Comparison of ENCODE assay signal across 15 cellular contexts in the genomic region with DNA sequence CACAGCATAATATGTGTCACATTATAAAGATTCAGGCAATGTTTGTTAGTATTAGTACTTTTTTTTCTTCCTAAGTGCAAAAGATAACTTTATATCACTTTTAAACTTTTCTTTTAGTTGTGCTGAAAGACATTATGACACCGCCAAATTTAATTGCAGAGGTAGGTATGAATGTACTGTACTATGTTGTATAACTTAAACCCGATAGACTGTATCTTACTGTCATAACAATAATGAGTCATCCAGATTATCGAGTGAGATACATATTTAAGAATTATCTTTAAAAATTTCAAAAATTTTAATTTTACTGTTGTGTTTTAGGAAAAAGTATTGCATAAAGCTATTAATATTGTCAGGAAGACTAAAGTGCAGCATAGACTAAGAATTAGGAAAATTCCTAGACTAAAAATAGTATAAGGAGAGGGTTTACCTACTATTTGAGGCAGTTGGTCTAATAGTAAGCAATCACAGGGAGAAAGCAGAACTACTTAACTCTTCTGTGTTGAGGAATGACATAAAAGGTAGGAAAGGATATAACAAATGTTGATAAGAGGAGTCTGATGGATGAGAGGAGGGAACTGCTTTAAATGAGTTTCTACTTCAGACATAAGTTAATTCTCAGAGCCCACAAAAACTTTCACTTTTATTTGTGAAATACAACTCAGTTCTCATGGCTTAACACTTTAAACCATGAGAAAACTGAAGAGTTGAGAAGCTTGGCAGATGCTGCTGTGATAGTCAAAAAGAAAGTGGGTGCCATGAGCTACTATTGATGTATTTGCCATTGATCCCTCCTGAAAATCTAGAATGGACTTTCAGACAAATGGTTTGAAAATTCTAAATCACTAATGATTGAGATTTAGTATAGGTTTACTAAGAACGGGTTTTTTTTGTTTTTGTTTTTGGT.
DNase-seq lines count a peak whose midpoint lies in the region; ATAC-seq and TF ChIP-seq lines count a peak whose summit lies in the region.
"Had no signal": no experiment of that assay in that cellular context is flagged by ENCODE, and none has a peak within 500 bp of the region (broad histone marks: within the 10 kb centered on the region; RNA-seq: fewer than 3 reads in every experiment).

No MANE protein-coding gene starts in this region.

- TF ChIP-seq CTCF in GM10266 (IDR thresholded peaks at IDR 0.05; ENCODE audit: control insufficient read depth, insufficient read depth, low read depth, missing control alignments) (no peak), RWPE2 (IDR thresholded peaks at IDR 0.05; ENCODE audit: poor library complexity, severe bottlenecking) (no peak), transverse colon (IDR thresholded peaks at IDR 0.05) (no peak)

- H3K9me3 Mint-ChIP-seq in naive thymus-derived CD4-positive, alpha-beta T cell: no peaks in the 10 kb centered on the region
- no peaks in the 10 kb centered on the region for H3K9me3 Mint-ChIP-seq in activated CD4-positive, alpha-beta memory T cell treated with anti-CD3 and anti-CD28 coated beads for 36 hours
- H3K9me3 Mint-ChIP-seq: activated T-helper 1 cell treated with anti-CD3 and anti-CD28 coated beads, Interleukin-12 subunit alpha, Interleukin-12 subunit beta, Interleukin-2, Interleukin-4 antibody, amounts not matched to agents 30 ng/mL and 10 ng/mL and 1 ng/mL, durations not matched to agents 14 hours and 24 hours and 36 hours had no signal

- peaks cover 26 to 83% (median 74%) of the 10 kb centered on the region in 7 donors for H3K4me1 Mint-ChIP-seq in naive thymus-derived CD4-positive, alpha-beta T cell
- H3K4me1 Mint-ChIP-seq in activated CD4-positive, alpha-beta memory T cell treated with anti-CD3 and anti-CD28 coated beads for 36 hours (ENCODE audit: low read depth): peaks cover 47% of the 10 kb centered on the region

- no peaks in the 10 kb centered on the region for H3K9me3 ChIP-seq in RWPE2 (ENCODE audit: severe bottlenecking)
- no peaks in the 10 kb centered on the region for H3K9me3 ChIP-seq in naive thymus-derived CD4-positive, alpha-beta T cell (ENCODE audit: control insufficient read depth in 2 of 3, low read length in 3 of 3)
- H3K9me3 ChIP-seq in transverse colon: no peaks in the 10 kb centered on the region
- no peaks in the 10 kb centered on the region for H3K9me3 ChIP-seq in HAP-1
- H3K9me3 ChIP-seq: BLaER1 treated with 17β-estradiol and CSF1 and Interleukin-3, amounts not matched to agents 10 nM and 100 nM; body of pancreas; sigmoid colon had no signal

- intact Hi-C loops in naive thymus-derived CD4-positive, alpha-beta T cell (cut with micrococcal nuclease): no loop called here
- intact Hi-C loops in transverse colon (cut with DNase I; ENCODE audit: low total_unique reads): no loop called here
- intact Hi-C loops in activated CD4-positive, alpha-beta memory T cell treated with anti-CD3 and anti-CD28 coated beads for 36 hours (cut with micrococcal nuclease): no loop called here

- peak; percentile 46 for ATAC-seq in GM19467 (IDR thresholded peaks at IDR 0.05; ENCODE audit: unreplicated experiment)
- peak; percentile 70; the same call in 2 of the 3 replicates for ATAC-seq in RWPE2 (ENCODE audit: low read depth)
- ATAC-seq in naive thymus-derived CD4-positive, alpha-beta T cell: peak; percentile 24
- ATAC-seq in HG03159 (IDR thresholded peaks at IDR 0.05; ENCODE audit: unreplicated experiment): no peak
- ATAC-seq: body of pancreas had no signal

- POLR2A ChIA-PET in naive thymus-derived CD4-positive, alpha-beta T cell (lab: Charles Lee): no interaction called here
- POLR2A ChIA-PET in activated CD4-positive, alpha-beta memory T cell treated with anti-CD3 and anti-CD28 coated beads for 36 hours (lab: Charles Lee): no interaction called here

- 72 to 78% methylated on average over 4 of the region's 4 CpGs for WGBS in transverse colon (ENCODE audit: low coverage in 1 of 2), 2 donors

- H3K4me1 ChIP-seq in RWPE2 (ENCODE audit: insufficient read depth, poor library complexity, severe bottlenecking): peaks cover 43% of the 10 kb centered on the region
- peaks cover 8 to 18% of the 10 kb centered on the region in 2 donors for H3K4me1 ChIP-seq in naive thymus-derived CD4-positive, alpha-beta T cell (ENCODE audit: control insufficient read depth in 2 of 2, insufficient read depth in 2 of 2, low read length in 2 of 2)
- H3K4me1 ChIP-seq in transverse colon: peaks cover 3 to 38% (median 5%) of the 10 kb centered on the region in 4 donors
- H3K4me1 ChIP-seq in HAP-1: peaks cover 4% of the 10 kb centered on the region; the same call in 1 of the 2 replicates

- DNase-seq in GM10266 (ENCODE audit: extremely low spot score) (peak; percentile 22), RWPE2 (ENCODE audit: low spot score) (no peak), transverse colon (no peak), HAP-1 (ENCODE audit: low spot score in 2 of 2) (no peak)
- no peak for DNase-seq in naive thymus-derived CD4-positive, alpha-beta T cell
- no peak for DNase-seq in activated CD4-positive, alpha-beta memory T cell treated with anti-CD3 and anti-CD28 coated beads for 36 hours
- DNase-seq: activated CD4-positive, alpha-beta T cell treated with anti-CD3 and anti-CD28 coated beads for 1 hour; body of pancreas; KBM-7; NCI-H187; sigmoid colon had no signal

- H3K4me3 ChIP-seq in RWPE2 (ENCODE audit: severe bottlenecking): no peak overlapping the region
- H3K4me3 ChIP-seq in naive thymus-derived CD4-positive, alpha-beta T cell (ENCODE audit: low read length): no peak overlapping the region
- H3K4me3 ChIP-seq in transverse colon: no peak overlapping the region
- H3K4me3 ChIP-seq in HAP-1: no peak overlapping the region
- H3K4me3 ChIP-seq: BLaER1 treated with 17β-estradiol and CSF1 and Interleukin-3, amounts not matched to agents 10 nM and 100 nM; body of pancreas; sigmoid colon had no signal

- no peak for TF ChIP-seq EP300 in transverse colon (IDR thresholded peaks at IDR 0.05; ENCODE audit: low read depth)

- H3K27ac ChIP-seq in RWPE2 (ENCODE audit: poor library complexity, severe bottlenecking): peak overlapping the region; percentile 65
- no peak overlapping the region for H3K27ac ChIP-seq in naive thymus-derived CD4-positive, alpha-beta T cell (ENCODE audit: low read depth, low read length)
- H3K27ac ChIP-seq in transverse colon: no peak overlapping the region
- H3K27ac ChIP-seq: BLaER1 treated with 17β-estradiol and CSF1 and Interleukin-3, amounts not matched to agents 10 nM and 100 nM; body of pancreas; sigmoid colon had no signal

- no peak overlapping the region for H3K4me3 Mint-ChIP-seq in naive thymus-derived CD4-positive, alpha-beta T cell
- no peak overlapping the region for H3K4me3 Mint-ChIP-seq in activated CD4-positive, alpha-beta memory T cell treated with anti-CD3 and anti-CD28 coated beads for 36 hours
- H3K4me3 Mint-ChIP-seq: activated T-helper 1 cell treated with anti-CD3 and anti-CD28 coated beads, Interleukin-12 subunit alpha, Interleukin-12 subunit beta, Interleukin-2, Interleukin-4 antibody, amounts not matched to agents 30 ng/mL and 10 ng/mL and 1 ng/mL, durations not matched to agents 14 hours and 24 hours and 36 hours had no signal

- in situ Hi-C loops in transverse colon (cut with MboI; ENCODE audit: low pct_ligation_motif_present in 1 of 4, low pct_unique_long_range_greater_than_20kb in 1 of 4, low sequenced_read_pairs in 3 of 4): no loop called here
- in situ Hi-C loops in HAP-1 (cut with MboI; ENCODE audit: low sequenced_read_pairs): no loop called here

- H3K27me3 Mint-ChIP-seq in naive thymus-derived CD4-positive, alpha-beta T cell: no peaks in the 10 kb centered on the region
- no peaks in the 10 kb centered on the region for H3K27me3 Mint-ChIP-seq in activated CD4-positive, alpha-beta memory T cell treated with anti-CD3 and anti-CD28 coated beads for 36 hours

- no peak for TF ChIP-seq POLR2A in transverse colon (IDR thresholded peaks at IDR 0.05)

- peaks cover 19 to 40% (median 39%) of the 10 kb centered on the region in 5 donors for H3K36me3 Mint-ChIP-seq in naive thymus-derived CD4-positive, alpha-beta T cell
- peaks cover 27% of the 10 kb centered on the region for H3K36me3 Mint-ChIP-seq in activated CD4-positive, alpha-beta memory T cell treated with anti-CD3 and anti-CD28 coated beads for 36 hours

- CTCF ChIA-PET in naive thymus-derived CD4-positive, alpha-beta T cell (lab: Charles Lee): no interaction called here
- CTCF ChIA-PET in activated CD4-positive, alpha-beta memory T cell treated with anti-CD3 and anti-CD28 coated beads for 36 hours (lab: Charles Lee): interaction anchor here (0.7 to 1.0 kb wide), 2 partner anchors 9 to 474 kb away, joined by 3 to 4 read pairs; no protein-coding TSS in a partner anchor

- H3K36me3 ChIP-seq in RWPE2 (ENCODE audit: low read depth) (peaks cover 63% of the 10 kb centered on the region), transverse colon (peaks cover 0 to 22% (median 9%) of the 10 kb centered on the region in 4 donors), HAP-1 (replicated peaks) (peaks cover under 1% of the 10 kb centered on the region; the same call in 1 of the 2 replicates)
- H3K36me3 ChIP-seq in naive thymus-derived CD4-positive, alpha-beta T cell (ENCODE audit: control insufficient read depth in 2 of 3, insufficient read depth in 3 of 3, low read length in 3 of 3): peaks cover 0 to 12% (median under 1%) of the 10 kb centered on the region in 3 experiments

- no peaks in the 10 kb centered on the region for H3K27me3 ChIP-seq in RWPE2 (ENCODE audit: insufficient read depth, poor library complexity, severe bottlenecking)
- no peaks in the 10 kb centered on the region for H3K27me3 ChIP-seq in naive thymus-derived CD4-positive, alpha-beta T cell (ENCODE audit: control insufficient read depth in 2 of 2, insufficient read depth in 2 of 2, low read length in 2 of 2)
- no peaks in the 10 kb centered on the region for H3K27me3 ChIP-seq in transverse colon
- no peaks in the 10 kb centered on the region for H3K27me3 ChIP-seq in HAP-1 (ENCODE audit: low read depth)
- H3K27me3 ChIP-seq: BLaER1 treated with 17β-estradiol and CSF1 and Interleukin-3, amounts not matched to agents 10 nM and 100 nM; body of pancreas; sigmoid colon had no signal

- peak overlapping the region in 2 of 9 donors; percentile 12 to 69 for H3K27ac Mint-ChIP-seq in naive thymus-derived CD4-positive, alpha-beta T cell
- H3K27ac Mint-ChIP-seq in activated CD4-positive, alpha-beta memory T cell treated with anti-CD3 and anti-CD28 coated beads for 36 hours: no peak overlapping the region
- H3K27ac Mint-ChIP-seq: activated T-helper 1 cell treated with anti-CD3 and anti-CD28 coated beads, Interleukin-12 subunit alpha, Interleukin-12 subunit beta, Interleukin-2, Interleukin-4 antibody, amounts not matched to agents 30 ng/mL and 10 ng/mL and 1 ng/mL, durations not matched to agents 14 hours and 24 hours and 36 hours had no signal
